ENCODE assay signal across 13 cellular contexts in genomic region chr12:14928946-14929345, GRCh38. TPM values are rescaled to one million over a fixed set of nuclear protein-coding genes. Genes with fewer than 3 reads are reported as not detected.
DNase-seq lines count a peak whose midpoint lies in the region; ATAC-seq, FAIRE-seq and TF ChIP-seq lines count a peak whose summit lies in the region.
"Had no signal": no experiment of that assay in that cellular context is flagged by ENCODE, and none has a peak within 500 bp of the region (broad histone marks: within the 10 kb centered on the region; RNA-seq: fewer than 3 reads in every experiment).

No MANE protein-coding gene starts in this region.

- H4K20me1 ChIP-seq in keratinocyte (ENCODE audit: control insufficient read depth, extremely low read depth, insufficient read depth, low read length), result no peaks in the 10 kb centered on the region
- H4K20me1 ChIP-seq in smooth muscle cell (ENCODE audit: low read depth), result no peaks in the 10 kb centered on the region

- no peak overlapping the region for H3K27ac ChIP-seq in keratinocyte (ENCODE audit: control insufficient read depth, insufficient read depth, low read length)
- H3K27ac ChIP-seq in smooth muscle cell (ENCODE audit: low read depth), result peak overlapping the region; percentile 81
- H3K27ac ChIP-seq in sigmoid colon, result peak overlapping the region in 2 of 4 donors; percentile 0 to 56
- H3K27ac ChIP-seq: cardiac muscle cell, HL-60 had no signal

- H3K4me3 ChIP-seq in keratinocyte (ENCODE audit: control insufficient read depth in 2 of 3, extremely low read depth in 1 of 3, insufficient read depth in 2 of 3, low read depth in 1 of 3, low read length in 3 of 3) (peak overlapping the region; percentile 8 to 22 (median 19)), smooth muscle cell (peak overlapping the region; percentile 39), sigmoid colon (no peak overlapping the region)
- H3K4me3 ChIP-seq: cardiac muscle cell had no signal

- DNase-seq in LoVo (ENCODE audit: low spot score), result peak; percentile 58
- peak; percentile 28 for DNase-seq in astrocyte of the hippocampus (ENCODE audit: low read depth, low spot score)
- DNase-seq in keratinocyte (ENCODE audit: low read depth, low spot score), result no peak
- DNase-seq in smooth muscle cell (lab: John Stamatoyannopoulos, UW; ENCODE audit: unreplicated experiment), result no peak
- no peak for DNase-seq in NCI-H2107 (lab: John Stamatoyannopoulos, UW)
- no peak for DNase-seq in sigmoid colon
- no peak for DNase-seq in SIG-M5 treated with dmso at 0.1 percent for 504 hours (lab: John Stamatoyannopoulos, UW; ENCODE audit: unreplicated experiment)
- DNase-seq: foreskin fibroblast had no signal

- H2AFZ ChIP-seq in keratinocyte (ENCODE audit: control insufficient read depth, low read length), result peak overlapping the region; percentile 62
- peak overlapping the region; percentile 98 for H2AFZ ChIP-seq in smooth muscle cell (ENCODE audit: low read depth)

- no peak for TF ChIP-seq EP300 in sigmoid colon (IDR thresholded peaks at IDR 0.05)

- H3K79me2 ChIP-seq in keratinocyte (ENCODE audit: control insufficient read depth, insufficient read depth, low read length), result no peaks in the 10 kb centered on the region
- H3K79me2 ChIP-seq in smooth muscle cell (ENCODE audit: low read depth), result no peaks in the 10 kb centered on the region

- H3K9me1 ChIP-seq in keratinocyte (ENCODE audit: control insufficient read depth, extremely low read depth, insufficient read depth, low read length), result no peaks in the 10 kb centered on the region

- TF ChIP-seq POLR2A in sigmoid colon (IDR thresholded peaks at IDR 0.05), result no peak

- no peaks in the 10 kb centered on the region for H3K9me3 ChIP-seq in keratinocyte (ENCODE audit: control insufficient read depth, low read depth, low read length)
- no peaks in the 10 kb centered on the region for H3K9me3 ChIP-seq in smooth muscle cell (replicated peaks; ENCODE audit: low read depth)
- H3K9me3 ChIP-seq in sigmoid colon, result no peaks in the 10 kb centered on the region

- H3K27me3 ChIP-seq in keratinocyte (ENCODE audit: control insufficient read depth, extremely low read depth, insufficient read depth, low read length) (no peaks in the 10 kb centered on the region), smooth muscle cell (ENCODE audit: low read depth) (no peaks in the 10 kb centered on the region), sigmoid colon (no peaks in the 10 kb centered on the region)
- H3K27me3 ChIP-seq: cardiac muscle cell had no signal

- H3K4me2 ChIP-seq in keratinocyte (ENCODE audit: control insufficient read depth, extremely low read depth, insufficient read depth, low read depth, low read length), result peak overlapping the region; percentile 73
- H3K4me2 ChIP-seq in smooth muscle cell, result peak overlapping the region; percentile 82

- peaks cover 5% of the 10 kb centered on the region for H3F3A ChIP-seq in smooth muscle cell (ENCODE audit: low read depth)

- peaks cover 13% of the 10 kb centered on the region for H3K4me1 ChIP-seq in keratinocyte (ENCODE audit: control insufficient read depth, extremely low read depth, insufficient read depth, low read length)
- H3K4me1 ChIP-seq in smooth muscle cell (ENCODE audit: low read depth), result peaks cover 23% of the 10 kb centered on the region
- H3K4me1 ChIP-seq in sigmoid colon, result peaks cover 0 to 25% (median 18%) of the 10 kb centered on the region in 4 donors

- no peak overlapping the region for H3K9ac ChIP-seq in keratinocyte (ENCODE audit: control insufficient read depth, extremely low read depth, insufficient read depth, low read length)
- peak overlapping the region; percentile 58 for H3K9ac ChIP-seq in smooth muscle cell (ENCODE audit: low read depth)

- no peak for FAIRE-seq in keratinocyte (lab: Jason Lieb, UNC)
- FAIRE-seq: GM12892, TTC549 had no signal

- H3K36me3 ChIP-seq in keratinocyte (ENCODE audit: control insufficient read depth in 2 of 2, extremely low read depth in 1 of 2, insufficient read depth in 2 of 2, low read length in 2 of 2), result no peaks in the 10 kb centered on the region
- H3K36me3 ChIP-seq in smooth muscle cell (ENCODE audit: low read depth), result no peaks in the 10 kb centered on the region
- no peaks in the 10 kb centered on the region for H3K36me3 ChIP-seq in sigmoid colon
- H3K36me3 ChIP-seq: cardiac muscle cell had no signal

- no peak for ATAC-seq in GM21526 (IDR thresholded peaks at IDR 0.05; ENCODE audit: low FRiP score, unreplicated experiment)

- WGBS in smooth muscle cell (ENCODE audit: low lambda C conversion rate), result 3% methylated on average over 3 of the region's 3 CpGs
- WGBS in sigmoid colon, 2 donors, result 17 to 59% methylated on average over 3 of the region's 3 CpGs

- dilution Hi-C loops in keratinocyte (cut with MboI; ENCODE audit: extremely low pct_ligation_motif_present, low sequenced_read_pairs), result no loop called here

- intact Hi-C loops in sigmoid colon (cut with DNase I), result no loop called here

- TF ChIP-seq CTCF in keratinocyte (optimal IDR thresholded peaks at IDR 0.05 in 1 of 3, IDR thresholded peaks at IDR 0.05 in 1 of 3, conservative IDR thresholded peaks at IDR 0.05 in 1 of 3; ENCODE audit: extremely low read depth in 1 of 3, insufficient read depth in 2 of 3, low read length in 3 of 3) (no peak), smooth muscle cell (IDR thresholded peaks at IDR 0.05; ENCODE audit: borderline replicate concordance, insufficient read depth, poor library complexity, severe bottlenecking) (no peak), sigmoid colon (IDR thresholded peaks at IDR 0.05) (no peak)

RNA-seq across cellular contexts. Expression of gene ERP27, which starts 9.4 kb away (rescaled TPM):
- polyA plus RNA-seq in keratinocyte (0.06 to 0.18 TPM (median 0.17 TPM) in 3 replicates), smooth muscle cell (2.7 and 12.3 TPM in 2 replicates), sigmoid colon (1 to 10 TPM in 1 of 3 donors, under 1 TPM in 2; 0.23 to 2.3 (median 0.60) TPM)
- 0.60 TPM for polyA plus RNA-seq in keratinocyte (2011; ENCODE audit: low read depth)
- polyA plus RNA-seq in keratinocyte (2011; cell fraction: cytosol; rRNA removed), result 0.10 and 0.19 TPM in 2 replicates
- 0.15 and 0.23 TPM in 2 replicates for polyA plus RNA-seq in keratinocyte (2011; cell fraction: nucleus; rRNA removed)
- 0.05 and 0.93 TPM in 2 replicates for polyA plus RNA-seq in keratinocyte (2012; ENCODE audit: low replicate concordance)
- 0.10 to 0.33 TPM in 2 of 3 replicates, not detected in the other for polyA minus RNA-seq in keratinocyte
- polyA minus RNA-seq in keratinocyte (2011; cell fraction: cytosol; rRNA and poly(A)+ RNA removed), result not detected
- polyA minus RNA-seq in keratinocyte (2011; cell fraction: nucleus; rRNA and poly(A)+ RNA removed), result 0.47 TPM in 1 of 2 replicates, not detected in the other
- total RNA-seq in smooth muscle cell (3.9 and 7.8 TPM in 2 replicates), sigmoid colon (not detected)
- total RNA-seq: cardiac muscle cell had no signal
- polyA plus RNA-seq: cardiac muscle cell had no signal

RNA-seq across cellular contexts. Expression of gene ARHGDIB, which starts 32.5 kb away (rescaled TPM):
- 78.5 to 190 TPM (median 164 TPM) in 3 replicates for polyA plus RNA-seq in keratinocyte
- polyA plus RNA-seq in keratinocyte (2011; ENCODE audit: low read depth), result 12.4 TPM
- polyA plus RNA-seq in keratinocyte (2011; cell fraction: cytosol; rRNA removed), result 127 and 160 TPM in 2 replicates
- polyA plus RNA-seq in keratinocyte (2011; cell fraction: nucleus; rRNA removed), result 67.0 and 69.6 TPM in 2 replicates
- polyA plus RNA-seq in keratinocyte (2012; ENCODE audit: low replicate concordance), result 26.7 and 109 TPM in 2 replicates
- 113 to 158 TPM (median 147 TPM) in 3 replicates for polyA minus RNA-seq in keratinocyte
- 42.0 TPM for polyA minus RNA-seq in keratinocyte (2011; cell fraction: cytosol; rRNA and poly(A)+ RNA removed)
- polyA minus RNA-seq in keratinocyte (2011; cell fraction: nucleus; rRNA and poly(A)+ RNA removed), result 13.4 and 19.9 TPM in 2 replicates
- 31.5 and 36.4 TPM in 2 replicates for total RNA-seq in smooth muscle cell
- 35.8 and 39.2 TPM in 2 replicates for polyA plus RNA-seq in smooth muscle cell
- total RNA-seq in sigmoid colon, result 10 to 100 TPM; 21.0 to 71.4 (median 48.8) TPM
- 100 to 1,000 TPM in 1 of 3 donors, 10 to 100 TPM in 2; 89.5 to 304 (median 93.4) TPM for polyA plus RNA-seq in sigmoid colon

RNA-seq across cellular contexts. Expression of gene MGP, which starts 43.3 kb away (rescaled TPM):
- polyA plus RNA-seq in keratinocyte (0.24 to 0.33 TPM (median 0.31 TPM) in 3 replicates), smooth muscle cell (626 and 815 TPM in 2 replicates), sigmoid colon (100 to 1,000 TPM in 2 of 3 donors, 10 to 100 TPM in 1; 21.7 to 436 (median 179) TPM)
- 0.62 TPM for polyA plus RNA-seq in keratinocyte (2011; ENCODE audit: low read depth)
- polyA plus RNA-seq in keratinocyte (2011; cell fraction: cytosol; rRNA removed), result 0.39 and 0.72 TPM in 2 replicates
- 0.42 and 0.72 TPM in 2 replicates for polyA plus RNA-seq in keratinocyte (2011; cell fraction: nucleus; rRNA removed)
- 0.23 and 0.50 TPM in 2 replicates for polyA plus RNA-seq in keratinocyte (2012; ENCODE audit: low replicate concordance)
- not detected in 3 replicates for polyA minus RNA-seq in keratinocyte
- not detected for polyA minus RNA-seq in keratinocyte (2011; cell fraction: cytosol; rRNA and poly(A)+ RNA removed)
- not detected in 2 replicates for polyA minus RNA-seq in keratinocyte (2011; cell fraction: nucleus; rRNA and poly(A)+ RNA removed)
- total RNA-seq in smooth muscle cell (173 and 176 TPM in 2 replicates), sigmoid colon (1,000 to 10,000 TPM in 3 of 4 donors, 100 to 1,000 TPM in 1; 984 to 2,103 (median 1,249) TPM)
- total RNA-seq: cardiac muscle cell had no signal

RNA-seq across cellular contexts. Expression of gene PDE6H, which starts 43.9 kb away (rescaled TPM):
- not detected in 3 replicates for polyA plus RNA-seq in keratinocyte
- polyA plus RNA-seq in keratinocyte (2011; ENCODE audit: low read depth), result not detected
- not detected in 2 replicates for polyA plus RNA-seq in keratinocyte (2011; cell fraction: cytosol; rRNA removed)
- polyA plus RNA-seq in keratinocyte (2011; cell fraction: nucleus; rRNA removed), result not detected in 2 replicates
- not detected in 2 replicates for polyA plus RNA-seq in keratinocyte (2012; ENCODE audit: low replicate concordance)
- not detected in 3 replicates for polyA minus RNA-seq in keratinocyte
- not detected for polyA minus RNA-seq in keratinocyte (2011; cell fraction: cytosol; rRNA and poly(A)+ RNA removed)
- not detected in 2 replicates for polyA minus RNA-seq in keratinocyte (2011; cell fraction: nucleus; rRNA and poly(A)+ RNA removed)
- not detected in 2 replicates for total RNA-seq in smooth muscle cell
- not detected in 2 replicates for polyA plus RNA-seq in smooth muscle cell
- not detected for total RNA-seq in sigmoid colon
- not detected for polyA plus RNA-seq in sigmoid colon
- total RNA-seq: cardiac muscle cell had no signal
- polyA plus RNA-seq: cardiac muscle cell had no signal

Comparison
In these comparisons a context has a peak if more than half of its experiments do, and no peak if none do; other contexts are left out.
1. DNase-seq: peak in LoVo (single experiment) and astrocyte of the hippocampus (single experiment); none in keratinocyte (single experiment), smooth muscle cell (single experiment), NCI-H2107 (single experiment), sigmoid colon (single experiment) and SIG-M5 treated with dmso at 0.1 percent for 504 hours (single experiment).
2. H3K4me3 ChIP-seq: peak in keratinocyte (3 of 3) and smooth muscle cell (single experiment); none in sigmoid colon (0 of 4).
3. RNA of gene MGP, which starts 43.3 kb away (polyA plus RNA-seq): 626 to 815 TPM in smooth muscle cell and 21.7 to 436 TPM in sigmoid colon; 0.23 to 0.72 TPM in keratinocyte; every median in the first group is over 10 times any median in the second.